In the genomic region with DNA sequence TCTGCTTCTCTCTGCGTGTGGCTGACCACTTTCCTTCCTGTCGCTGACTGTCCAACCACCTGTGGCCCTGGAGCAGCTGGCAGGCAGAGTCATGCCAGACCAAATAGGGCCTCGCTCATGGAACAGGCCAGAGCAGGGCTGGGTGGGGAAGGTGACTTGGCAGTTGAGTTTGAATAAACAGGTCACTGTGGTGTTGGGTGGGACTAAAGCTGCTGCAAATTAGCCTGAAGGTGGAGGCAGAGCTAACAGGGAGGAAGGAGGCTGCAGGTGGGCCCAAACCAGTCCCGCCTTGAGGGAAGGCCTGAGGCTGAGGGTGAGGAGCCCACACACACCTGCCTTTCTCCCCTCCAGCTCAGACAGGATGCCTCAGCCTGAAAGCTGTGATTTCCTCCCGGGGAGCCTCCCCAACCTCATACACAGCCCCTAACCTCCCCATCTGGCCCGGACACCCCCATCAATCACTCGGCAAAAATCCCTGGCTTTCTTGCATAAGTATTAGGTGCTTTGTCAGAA, we compare ENCODE assay signal across 10 cellular contexts.
A peak's percentile ranks its signal among the peaks of the same experiment; 100 is the strongest.
DNase-seq lines count a peak whose midpoint lies in the region; ATAC-seq and TF ChIP-seq lines count a peak whose summit lies in the region.
"Had no signal": no experiment of that assay in that cellular context is flagged by ENCODE, and none has a peak within 500 bp of the region (broad histone marks: within the 10 kb centered on the region; RNA-seq: fewer than 3 reads in every experiment).

No MANE protein-coding gene starts in this region.

- in situ Hi-C loops in G401 (cut with HindIII; ENCODE audit: low sequenced_read_pairs): no loop called here

- no peaks in the 10 kb centered on the region for H3K36me3 Mint-ChIP-seq in activated T-helper 17 cell treated with anti-CD3 and anti-CD28 coated beads, Interleukin-2, amount 50 U/mL, for 72 hours (ENCODE audit: low read depth)
- no peaks in the 10 kb centered on the region for H3K36me3 Mint-ChIP-seq in naive thymus-derived CD4-positive, alpha-beta T cell
- H3K36me3 Mint-ChIP-seq: IgD-negative memory B cell had no signal

- no peaks in the 10 kb centered on the region for H3K27me3 ChIP-seq in naive thymus-derived CD4-positive, alpha-beta T cell (ENCODE audit: control insufficient read depth in 2 of 2, insufficient read depth in 2 of 2, low read length in 2 of 2)
- no peaks in the 10 kb centered on the region for H3K27me3 ChIP-seq in uterus

- TF ChIP-seq POLR2A in uterus (IDR thresholded peaks at IDR 0.05): no peak
- no peak for TF ChIP-seq POLR2A in erythroblast (IDR thresholded peaks at IDR 0.05; ENCODE audit: low read length)

- H3K4me3 ChIP-seq in naive thymus-derived CD4-positive, alpha-beta T cell (ENCODE audit: low read length): no peak overlapping the region
- H3K4me3 ChIP-seq in uterus: no peak overlapping the region

- CTCF ChIA-PET in naive thymus-derived CD4-positive, alpha-beta T cell (lab: Charles Lee): interaction anchor here (0.7 kb wide), 1 partner anchor 116 kb away, joined by 3 read pairs; no protein-coding TSS in a partner anchor

- no peak overlapping the region for H3K27ac Mint-ChIP-seq in activated T-helper 17 cell treated with anti-CD3 and anti-CD28 coated beads, Interleukin-2, amount 50 U/mL, for 72 hours
- no peak overlapping the region for H3K27ac Mint-ChIP-seq in naive thymus-derived CD4-positive, alpha-beta T cell
- H3K27ac Mint-ChIP-seq: IgD-negative memory B cell had no signal

- intact Hi-C loops in naive thymus-derived CD4-positive, alpha-beta T cell (cut with micrococcal nuclease): no loop called here
- intact Hi-C loops in uterus (cut with DNase I; ENCODE audit: low total_unique reads): no loop called here

- no peak for TF ChIP-seq CTCF in uterus (IDR thresholded peaks at IDR 0.05)

- H3K4me1 Mint-ChIP-seq in activated T-helper 17 cell treated with anti-CD3 and anti-CD28 coated beads, Interleukin-2, amount 50 U/mL, for 72 hours: peaks cover 5% of the 10 kb centered on the region
- peaks cover 0 to 23% (median 12%) of the 10 kb centered on the region in 7 donors for H3K4me1 Mint-ChIP-seq in naive thymus-derived CD4-positive, alpha-beta T cell

- peak; percentile 79 for ATAC-seq in activated T-helper 17 cell treated with anti-CD3 and anti-CD28 coated beads, Interleukin-2, amount 50 U/mL, for 72 hours (replicated peaks)
- ATAC-seq in naive thymus-derived CD4-positive, alpha-beta T cell: peak; percentile 20

- peaks cover 0 to 9% of the 10 kb centered on the region in 2 donors for H3K4me1 ChIP-seq in naive thymus-derived CD4-positive, alpha-beta T cell (ENCODE audit: control insufficient read depth in 2 of 2, insufficient read depth in 2 of 2, low read length in 2 of 2)
- no peaks in the 10 kb centered on the region for H3K4me1 ChIP-seq in uterus

- no peak overlapping the region for H3K4me3 Mint-ChIP-seq in activated T-helper 17 cell treated with anti-CD3 and anti-CD28 coated beads, Interleukin-2, amount 50 U/mL, for 72 hours
- H3K4me3 Mint-ChIP-seq in naive thymus-derived CD4-positive, alpha-beta T cell: no peak overlapping the region
- H3K4me3 Mint-ChIP-seq: IgD-negative memory B cell had no signal

- peak; percentile 80 for DNase-seq in G401 (ENCODE audit: low spot score)
- DNase-seq in MV-4-11 (lab: John Stamatoyannopoulos, UW): peak; percentile 16
- DNase-seq in naive thymus-derived CD4-positive, alpha-beta T cell: no peak
- DNase-seq in stimulated activated CD4-positive, alpha-beta T cell treated with anti-CD3 and anti-CD28 coated beads, Interleukin-2, amount 100 ng/mL, for 24 hours: no peak
- DNase-seq in uterus: no peak
- no peak for DNase-seq in erythroblast (lab: John Stamatoyannopoulos, UW)
- DNase-seq in globus pallidus (ENCODE audit: low spot score): no peak
- DNase-seq: NCI-H524 treated with DMSO at 0.1 percent for 48 hours had no signal

- H3K27ac ChIP-seq in naive thymus-derived CD4-positive, alpha-beta T cell (ENCODE audit: low read depth, low read length): no peak overlapping the region
- no peak overlapping the region for H3K27ac ChIP-seq in uterus

- H3K9me3 Mint-ChIP-seq in activated T-helper 17 cell treated with anti-CD3 and anti-CD28 coated beads, Interleukin-2, amount 50 U/mL, for 72 hours: no peaks in the 10 kb centered on the region
- H3K9me3 Mint-ChIP-seq in naive thymus-derived CD4-positive, alpha-beta T cell: no peaks in the 10 kb centered on the region
- H3K9me3 Mint-ChIP-seq: IgD-negative memory B cell had no signal

- POLR2A ChIA-PET in naive thymus-derived CD4-positive, alpha-beta T cell (lab: Charles Lee): no interaction called here

- no peaks in the 10 kb centered on the region for H3K36me3 ChIP-seq in naive thymus-derived CD4-positive, alpha-beta T cell (ENCODE audit: control insufficient read depth in 2 of 3, insufficient read depth in 3 of 3, low read length in 3 of 3)
- no peaks in the 10 kb centered on the region for H3K36me3 ChIP-seq in uterus

- no peaks in the 10 kb centered on the region for H3K27me3 Mint-ChIP-seq in activated T-helper 17 cell treated with anti-CD3 and anti-CD28 coated beads, Interleukin-2, amount 50 U/mL, for 72 hours
- H3K27me3 Mint-ChIP-seq in naive thymus-derived CD4-positive, alpha-beta T cell: no peaks in the 10 kb centered on the region

- no peaks in the 10 kb centered on the region for H3K9me3 ChIP-seq in naive thymus-derived CD4-positive, alpha-beta T cell (ENCODE audit: control insufficient read depth in 2 of 3, low read length in 3 of 3)
- H3K9me3 ChIP-seq in uterus: no peaks in the 10 kb centered on the region

Comparison
In these comparisons a context has a peak if more than half of its experiments do, and no peak if none do; other contexts are left out.
1. DNase-seq: peak in G401 (single experiment) and MV-4-11 (single experiment); none in naive thymus-derived CD4-positive, alpha-beta T cell (0 of 9), stimulated activated CD4-positive, alpha-beta T cell treated with anti-CD3 and anti-CD28 coated beads, Interleukin-2, amount 100 ng/mL, for 24 hours (0 of 2), uterus (0 of 2), erythroblast (0 of 2) and globus pallidus (single experiment).